In genomic region chr7:91883676-91884362, GRCh38 we compare ENCODE assay signal across 17 cellular contexts. TPM values are rescaled to one million over a fixed set of nuclear protein-coding genes. Genes with fewer than 3 reads are reported as not detected.
DNase-seq lines count a peak whose midpoint lies in the region; TF ChIP-seq lines count a peak whose summit lies in the region.
"Had no signal": no experiment of that assay in that cellular context is flagged by ENCODE, and none has a peak within 500 bp of the region (broad histone marks: within the 10 kb centered on the region; RNA-seq: fewer than 3 reads in every experiment).

No MANE protein-coding gene starts in this region.

- H3K27me3 Mint-ChIP-seq in neural progenitor cell (ENCODE audit: insufficient read depth, low read depth): peaks cover 4% of the 10 kb centered on the region
- H3K27me3 Mint-ChIP-seq in progenitor cell of endocrine pancreas: no peaks in the 10 kb centered on the region
- H3K27me3 Mint-ChIP-seq: central memory CD8-positive, alpha-beta T cell; T-cell had no signal

- H3K36me3 Mint-ChIP-seq in neural progenitor cell (no peaks in the 10 kb centered on the region), progenitor cell of endocrine pancreas (ENCODE audit: insufficient read depth) (peaks cover 2% of the 10 kb centered on the region)
- H3K36me3 Mint-ChIP-seq: T-cell had no signal

- H3K27me3 ChIP-seq in neural progenitor cell: no peaks in the 10 kb centered on the region
- H3K27me3 ChIP-seq: adrenal gland had no signal

- no peaks in the 10 kb centered on the region for H3K36me3 ChIP-seq in neural progenitor cell
- H3K36me3 ChIP-seq: adrenal gland had no signal

- H3K4me3 Mint-ChIP-seq in neural progenitor cell: no peak overlapping the region
- H3K4me3 Mint-ChIP-seq in progenitor cell of endocrine pancreas (ENCODE audit: low read depth): no peak overlapping the region
- H3K4me3 Mint-ChIP-seq: central memory CD8-positive, alpha-beta T cell; T-cell had no signal

- H3K9me3 Mint-ChIP-seq in neural progenitor cell (peaks cover 14% of the 10 kb centered on the region), progenitor cell of endocrine pancreas (ENCODE audit: low read depth) (peaks cover 5% of the 10 kb centered on the region)
- H3K9me3 Mint-ChIP-seq: central memory CD8-positive, alpha-beta T cell; T-cell had no signal

- H3K4me1 Mint-ChIP-seq in neural progenitor cell: peaks cover 15% of the 10 kb centered on the region
- H3K4me1 Mint-ChIP-seq in progenitor cell of endocrine pancreas (ENCODE audit: low read depth): peaks cover 15% of the 10 kb centered on the region

- H3K9ac ChIP-seq in neural progenitor cell: no peak overlapping the region

- no peak for TF ChIP-seq CTCF in neural progenitor cell (IDR thresholded peaks at IDR 0.05)
- TF ChIP-seq CTCF in progenitor cell of endocrine pancreas (IDR thresholded peaks at IDR 0.05; ENCODE audit: unreplicated experiment): no peak

- H2AFZ ChIP-seq in neural progenitor cell (replicated peaks): peak overlapping the region; percentile 55

- no peaks in the 10 kb centered on the region for H4K20me1 ChIP-seq in neural progenitor cell (ENCODE audit: low read depth)

- DNase-seq in EH (ENCODE audit: low read depth) (peak; percentile 41), NCI-H2029 (lab: John Stamatoyannopoulos, UW) (peak; percentile 10), amniotic epithelial cell (ENCODE audit: low read depth) (peak; percentile 15), neural progenitor cell (ENCODE audit: low spot score) (no peak), progenitor cell of endocrine pancreas (ENCODE audit: low spot score, unreplicated experiment) (no peak), posterior cingulate gyrus (no peak), DMS153 treated with DMSO at 0.1 percent for 48 hours (lab: John Stamatoyannopoulos, UW; ENCODE audit: unreplicated experiment) (no peak)
- DNase-seq: activated CD4-positive, alpha-beta T cell treated with anti-CD3 and anti-CD28 coated beads for 48 hours; adrenal gland; erythroblast; GOT3; Karpas-422; left cardiac atrium; NCI-H345; right cardiac atrium; T-cell had no signal

- intact Hi-C loops in posterior cingulate gyrus (cut with DNase I): loop anchor here (5.0 kb wide), 1 partner anchor 58 kb away; the partner anchor contains the start of gene AKAP9

- H3K9me3 ChIP-seq in neural progenitor cell (ENCODE audit: low read depth): peaks cover 4% of the 10 kb centered on the region
- H3K9me3 ChIP-seq: adrenal gland had no signal

- H3K4me1 ChIP-seq in neural progenitor cell: peaks cover 13% of the 10 kb centered on the region

- H3K4me2 ChIP-seq in neural progenitor cell: no peak overlapping the region

- no peak overlapping the region for H3K27ac ChIP-seq in neural progenitor cell
- H3K27ac ChIP-seq: adrenal gland had no signal

- H3F3A ChIP-seq in neural progenitor cell (ENCODE audit: low read depth): peaks cover 6% of the 10 kb centered on the region

- no peak overlapping the region for H3K4me3 ChIP-seq in neural progenitor cell
- H3K4me3 ChIP-seq: adrenal gland had no signal

- H3K79me2 ChIP-seq in neural progenitor cell (ENCODE audit: low read depth): peaks cover 16% of the 10 kb centered on the region

- H3K27ac Mint-ChIP-seq in neural progenitor cell: no peak overlapping the region
- no peak overlapping the region for H3K27ac Mint-ChIP-seq in progenitor cell of endocrine pancreas
- H3K27ac Mint-ChIP-seq: T-cell had no signal

RNA-seq across cellular contexts. Expression of gene MTERF1, which starts 3.3 kb away (rescaled TPM):
- total RNA-seq in neural progenitor cell (ENCODE audit: low replicate concordance): 16.2 and 36.9 TPM in 2 replicates
- total RNA-seq in progenitor cell of endocrine pancreas: 18.6 and 19.5 TPM in 2 replicates

RNA-seq across cellular contexts. Expression of gene AKAP9, which starts 56.8 kb away (rescaled TPM):
- total RNA-seq in neural progenitor cell (ENCODE audit: low replicate concordance) (68.6 and 93.4 TPM in 2 replicates), progenitor cell of endocrine pancreas (101 and 105 TPM in 2 replicates)

Comparison
In these comparisons a context has a peak if more than half of its experiments do, and no peak if none do; other contexts are left out.
1. DNase-seq: peak in EH (single experiment), NCI-H2029 (single experiment) and amniotic epithelial cell (single experiment); none in neural progenitor cell (single experiment), progenitor cell of endocrine pancreas (single experiment), posterior cingulate gyrus (0 of 10) and DMS153 treated with DMSO at 0.1 percent for 48 hours (single experiment).